Comparison of ENCODE assay signal across 1 cellular context in genomic region chr1:58628987-58629598, GRCh38.
TF ChIP-seq lines count a peak whose summit lies in the region.

No MANE protein-coding gene starts in this region.

TF ChIP-seq in IMR-90, 13 proteins besides CTCF, POLR2A, EP300 and RAD21 (continued from another document):
- TF ChIP-seq ELK1 (IDR thresholded peaks at IDR 0.05; ENCODE audit: borderline replicate concordance, low read depth, low read length) (no peak), CEBPB (IDR thresholded peaks at IDR 0.05; ENCODE audit: low read depth, low read length) (no peak)
